In genomic region chr3:101900736-101901135, GRCh38 we compare ENCODE assay signal across 20 cellular contexts.
"Had no signal": no experiment of that assay in that cellular context is flagged by ENCODE, and none has a peak within 500 bp of the region (broad histone marks: within the 10 kb centered on the region; RNA-seq: fewer than 3 reads in every experiment).

No MANE protein-coding gene starts in this region.

- H3K9me3 Mint-ChIP-seq: activated T-helper 1 cell treated with anti-CD3 and anti-CD28 coated beads, Interleukin-12 subunit alpha, Interleukin-12 subunit beta, Interleukin-2, Interleukin-4 antibody, amounts not matched to agents 30 ng/mL and 10 ng/mL and 1 ng/mL, durations not matched to agents 14 hours and 24 hours and 36 hours; stimulated activated naive CD8-positive, alpha-beta T cell treated with anti-CD3 and anti-CD28 coated beads, Interleukin-15, amount 100 ng/mL, for 72 hours had no signal

- DNase-seq: activated CD4-positive, alpha-beta T cell treated with anti-CD3 and anti-CD28 coated beads for 36 hours; activated CD4-positive, alpha-beta T cell treated with anti-CD3 and anti-CD28 coated beads, Interleukin-2, amount 50 U/mL, for 48 hours; amygdala; erythroblast; kidney; left lung; stimulated activated CD4-positive, alpha-beta T cell treated with anti-CD3 and anti-CD28 coated beads, Interleukin-15, amount 100 ng/mL, for 24 hours; stimulated activated CD4-positive, alpha-beta T cell treated with anti-CD3 and anti-CD28 coated beads, Interleukin-2, amount 100 ng/mL, for 48 hours; stimulated activated naive CD8-positive, alpha-beta T cell treated with anti-CD3 and anti-CD28 coated beads, Interleukin-15, amount 100 ng/mL, for 72 hours had no signal

- H3K27me3 ChIP-seq: cardiac muscle cell, left lung, right atrium auricular region, suprapubic skin, vagina had no signal

- H3K27me3 Mint-ChIP-seq: activated CD4-positive, alpha-beta T cell treated with anti-CD3 and anti-CD28 coated beads for 36 hours; activated naive CD8-positive, alpha-beta T cell; progenitor cell of endocrine pancreas; stimulated activated naive CD8-positive, alpha-beta T cell treated with anti-CD3 and anti-CD28 coated beads, Interleukin-15, amount 100 ng/mL, for 72 hours had no signal

- ATAC-seq: activated CD4-positive, alpha-beta T cell treated with anti-CD3 and anti-CD28 coated beads for 36 hours; left lung; stimulated activated naive CD8-positive, alpha-beta T cell treated with anti-CD3 and anti-CD28 coated beads, Interleukin-15, amount 100 ng/mL, for 72 hours had no signal

- H3K4me1 ChIP-seq: right atrium auricular region, suprapubic skin had no signal

- H3K27ac ChIP-seq: cardiac muscle cell, left lung, right atrium auricular region, skin epidermis, suprapubic skin, vagina had no signal

- H3K9me3 ChIP-seq: right atrium auricular region, suprapubic skin, vagina had no signal

- H3K4me3 Mint-ChIP-seq: activated CD4-positive, alpha-beta T cell treated with anti-CD3 and anti-CD28 coated beads for 36 hours; activated naive CD8-positive, alpha-beta T cell; activated T-helper 1 cell treated with anti-CD3 and anti-CD28 coated beads, Interleukin-12 subunit alpha, Interleukin-12 subunit beta, Interleukin-2, Interleukin-4 antibody, amounts not matched to agents 30 ng/mL and 10 ng/mL and 1 ng/mL, durations not matched to agents 14 hours and 24 hours and 36 hours; stimulated activated naive CD8-positive, alpha-beta T cell treated with anti-CD3 and anti-CD28 coated beads, Interleukin-15, amount 100 ng/mL, for 72 hours had no signal

- H3K27ac Mint-ChIP-seq: activated CD4-positive, alpha-beta T cell treated with anti-CD3 and anti-CD28 coated beads for 36 hours; activated naive CD8-positive, alpha-beta T cell; activated T-helper 1 cell treated with anti-CD3 and anti-CD28 coated beads, Interleukin-12 subunit alpha, Interleukin-12 subunit beta, Interleukin-2, Interleukin-4 antibody, amounts not matched to agents 30 ng/mL and 10 ng/mL and 1 ng/mL, durations not matched to agents 14 hours and 24 hours and 36 hours; progenitor cell of endocrine pancreas had no signal

- H3K36me3 ChIP-seq: cardiac muscle cell, left lung, right atrium auricular region, suprapubic skin, vagina had no signal

- H3K4me3 ChIP-seq: cardiac muscle cell, left lung, right atrium auricular region, skin epidermis, suprapubic skin, vagina had no signal

- FAIRE-seq: colon, frontal cortex, kidney, TTC549 had no signal
